1 cellular context compared by ENCODE assay signal in the genomic region with DNA sequence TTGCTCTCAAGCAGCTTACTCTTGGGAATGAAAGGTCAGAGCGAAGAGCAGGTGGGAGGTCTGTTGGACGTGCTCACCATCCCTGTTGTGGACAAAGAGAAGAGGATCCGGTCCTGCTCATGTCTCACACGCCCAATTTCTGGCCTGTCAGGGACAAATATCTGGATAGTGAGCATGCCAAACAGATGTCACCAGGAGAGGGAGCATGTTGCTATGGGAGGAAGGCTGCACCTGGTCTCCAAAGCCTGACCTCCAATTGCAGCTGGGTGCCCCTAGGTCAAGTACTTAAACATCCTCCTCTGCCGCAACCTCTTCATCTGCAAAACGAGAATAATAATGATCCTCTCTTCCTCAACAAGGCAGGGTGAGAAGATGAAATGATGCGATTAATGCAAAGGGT.
TF ChIP-seq lines count a peak whose summit lies in the region.

No MANE protein-coding gene starts in this region.

TF ChIP-seq in HCT116, 20 proteins besides CTCF, POLR2A, EP300 and RAD21 (continued from another document):
- TF ChIP-seq, protein P1, sequence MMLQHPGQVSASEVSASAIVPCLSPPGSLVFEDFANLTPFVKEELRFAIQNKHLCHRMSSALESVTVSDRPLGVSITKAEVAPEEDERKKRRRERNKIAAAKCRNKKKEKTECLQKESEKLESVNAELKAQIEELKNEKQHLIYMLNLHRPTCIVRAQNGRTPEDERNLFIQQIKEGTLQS (IDR thresholded peaks at IDR 0.05) = no peak
- no peak for TF ChIP-seq TCF7L2 (IDR thresholded peaks at IDR 0.05; ENCODE audit: borderline replicate concordance, extremely low read depth, insufficient read depth, insufficient read length)
- no peak for TF ChIP-seq SRF (IDR thresholded peaks at IDR 0.05; ENCODE audit: low read depth)
- no peak for TF ChIP-seq CBX3 (IDR thresholded peaks at IDR 0.05; ENCODE audit: low read depth)
